ENCODE assay signal across 8 cellular contexts in the genomic region with DNA sequence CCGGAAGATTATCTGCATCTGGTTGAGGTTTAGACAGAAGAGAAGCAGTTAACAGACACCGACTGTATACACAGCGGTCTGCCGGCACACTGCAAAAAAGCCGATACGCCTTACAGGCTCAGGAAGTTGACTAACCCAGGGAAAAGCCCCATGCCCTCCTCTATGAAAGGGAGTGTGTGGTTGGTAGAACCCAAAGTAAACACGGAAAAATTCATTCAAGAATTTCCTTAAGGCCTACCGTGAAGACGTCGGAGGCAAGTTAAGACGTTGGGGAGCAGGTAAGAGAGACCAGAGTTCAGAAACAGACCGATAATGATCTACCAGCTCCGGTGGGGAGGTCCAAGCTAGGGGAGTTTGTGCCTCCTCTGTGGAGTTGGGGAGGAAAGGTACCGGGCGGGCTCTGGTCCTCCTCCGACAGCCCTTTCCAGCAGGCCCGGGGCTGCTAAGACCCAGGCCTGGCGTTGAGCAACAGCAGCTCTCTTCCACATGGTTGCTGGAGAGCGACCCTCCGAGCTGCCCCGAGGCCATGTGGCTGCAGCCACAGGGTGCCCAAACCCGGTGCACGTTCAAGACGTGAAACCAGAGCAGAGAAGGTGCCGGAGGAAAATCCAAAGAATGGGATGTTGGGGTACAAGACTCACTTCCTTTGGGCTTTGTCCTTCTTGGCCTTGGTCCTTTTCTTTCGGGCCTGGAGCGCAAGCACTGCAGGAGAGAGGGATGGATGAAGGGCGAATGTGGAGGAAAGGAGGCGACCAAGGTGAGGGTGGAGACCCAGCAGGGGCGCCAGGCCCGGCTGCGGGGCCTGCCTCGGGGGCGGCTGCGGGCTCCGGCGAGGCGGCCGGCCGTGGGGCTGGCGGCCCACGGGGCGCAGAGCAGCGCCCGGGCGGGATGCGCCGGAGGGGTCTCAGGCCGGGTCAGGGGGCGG. TPM values are rescaled to one million over a fixed set of nuclear protein-coding genes. Genes with fewer than 3 reads are reported as not detected.
DNase-seq lines count a peak whose midpoint lies in the region; ATAC-seq and TF ChIP-seq lines count a peak whose summit lies in the region.

No MANE protein-coding gene starts in this region.

- no peaks in the 10 kb centered on the region for H3K27me3 Mint-ChIP-seq in activated T-helper 2 cell treated with anti-CD3 and anti-CD28 coated beads, Interferon-gamma antibody, Interleukin-2, Interleukin-4, amounts not matched to agents 10 μg/mL and 5 μg/mL and 100 μg/mL, durations not matched to agents 14 hours and 24 hours and 36 hours (ENCODE audit: low read depth)

- H3K4me1 ChIP-seq in ovary (ENCODE audit: insufficient read depth) (peaks cover 3% of the 10 kb centered on the region), thymus (ENCODE audit: control insufficient read depth, insufficient read depth, low read length) (peaks cover 7% of the 10 kb centered on the region)

- peak overlapping the region; percentile 96 for H3K27ac Mint-ChIP-seq in activated T-helper 2 cell treated with anti-CD3 and anti-CD28 coated beads, Interferon-gamma antibody, Interleukin-2, Interleukin-4, amounts not matched to agents 10 μg/mL and 5 μg/mL and 100 μg/mL, durations not matched to agents 14 hours and 24 hours and 36 hours

- 1 to 2% (median 2%) methylated on average over 41 to 50 of the region's 50 CpGs for WGBS in ovary, 3 donors
- under 1% methylated on average over 50 of the region's 50 CpGs for WGBS in thymus

- H3K4me3 Mint-ChIP-seq in activated T-helper 2 cell treated with anti-CD3 and anti-CD28 coated beads, Interferon-gamma antibody, Interleukin-2, Interleukin-4, amounts not matched to agents 10 μg/mL and 5 μg/mL and 100 μg/mL, durations not matched to agents 14 hours and 24 hours and 36 hours (ENCODE audit: low read depth) = peak overlapping the region; percentile 94

- DNase-seq in Right ventricle myocardium inferior (ENCODE audit: missing footprints) = no peak
- DNase-seq in cardiac septum (ENCODE audit: low spot score) = no peak
- peak; percentile 80 for DNase-seq in OCI-M1 (lab: John Stamatoyannopoulos, UW)
- peak; percentile 45 for DNase-seq in activated T-helper 2 cell treated with anti-CD3 and anti-CD28 coated beads, Interferon-gamma antibody, Interleukin-2, Interleukin-4, amounts not matched to agents 10 μg/mL and 5 μg/mL and 100 μg/mL, durations not matched to agents 14 hours and 24 hours and 36 hours (ENCODE audit: low spot score)
- DNase-seq in foreskin melanocyte = peak; percentile 29
- DNase-seq in ovary = peak in 1 of 5 donors; percentile 35

- no peak for TF ChIP-seq CTCF in ovary (IDR thresholded peaks at IDR 0.05)

- H3K36me3 ChIP-seq in ovary = no peaks in the 10 kb centered on the region
- peaks cover under 1% of the 10 kb centered on the region for H3K36me3 ChIP-seq in thymus (ENCODE audit: control insufficient read depth, insufficient read depth)

- H3K27me3 ChIP-seq in ovary (no peaks in the 10 kb centered on the region), thymus (ENCODE audit: control insufficient read depth, insufficient read depth) (no peaks in the 10 kb centered on the region)

- ATAC-seq in Right ventricle myocardium inferior (peak; percentile 15), HG02973 (IDR thresholded peaks at IDR 0.05; ENCODE audit: unreplicated experiment) (peak; percentile 33)

- no peak for TF ChIP-seq POLR2A in ovary (IDR thresholded peaks at IDR 0.05)

- TF ChIP-seq EP300 in ovary (IDR thresholded peaks at IDR 0.05) = no peak

- intact Hi-C loops in Right ventricle myocardium inferior (cut with DNase I) = no loop called here
- intact Hi-C loops in cardiac septum (cut with DNase I) = no loop called here
- intact Hi-C loops in activated T-helper 2 cell treated with anti-CD3 and anti-CD28 coated beads, Interferon-gamma antibody, Interleukin-2, Interleukin-4, amounts not matched to agents 10 μg/mL and 5 μg/mL and 100 μg/mL, durations not matched to agents 14 hours and 24 hours and 36 hours (cut with micrococcal nuclease) = no loop called here
- intact Hi-C loops in ovary (cut with DNase I) = no loop called here

- H3K9me3 Mint-ChIP-seq in activated T-helper 2 cell treated with anti-CD3 and anti-CD28 coated beads, Interferon-gamma antibody, Interleukin-2, Interleukin-4, amounts not matched to agents 10 μg/mL and 5 μg/mL and 100 μg/mL, durations not matched to agents 14 hours and 24 hours and 36 hours = no peaks in the 10 kb centered on the region

- H3K4me3 ChIP-seq in ovary = peak overlapping the region; percentile 89
- H3K4me3 ChIP-seq in thymus (ENCODE audit: low read length) = peak overlapping the region; percentile 84

- peaks cover 35% of the 10 kb centered on the region for H3K4me1 Mint-ChIP-seq in activated T-helper 2 cell treated with anti-CD3 and anti-CD28 coated beads, Interferon-gamma antibody, Interleukin-2, Interleukin-4, amounts not matched to agents 10 μg/mL and 5 μg/mL and 100 μg/mL, durations not matched to agents 14 hours and 24 hours and 36 hours (ENCODE audit: low read depth)

- H3K27ac ChIP-seq in ovary (peak overlapping the region; percentile 59 to 69), thymus (ENCODE audit: low read depth) (peak overlapping the region; percentile 68)

- H3K36me3 Mint-ChIP-seq in activated T-helper 2 cell treated with anti-CD3 and anti-CD28 coated beads, Interferon-gamma antibody, Interleukin-2, Interleukin-4, amounts not matched to agents 10 μg/mL and 5 μg/mL and 100 μg/mL, durations not matched to agents 14 hours and 24 hours and 36 hours (ENCODE audit: low read depth) = peaks cover 51% of the 10 kb centered on the region

- H3K9me3 ChIP-seq in ovary (no peaks in the 10 kb centered on the region), thymus (ENCODE audit: control insufficient read depth) (no peaks in the 10 kb centered on the region)

RNA-seq across cellular contexts. Expression of gene SRPK1, which starts 0.8 kb away (rescaled TPM):
- total RNA-seq in Right ventricle myocardium inferior (18.7 TPM), cardiac septum (20.4 TPM), ovary (10 to 100 TPM; 21.1 to 28.4 (median 23.5) TPM)
- total RNA-seq in activated T-helper 2 cell treated with anti-CD3 and anti-CD28 coated beads, Interferon-gamma antibody, Interleukin-2, Interleukin-4, amounts not matched to agents 10 μg/mL and 5 μg/mL and 100 μg/mL, durations not matched to agents 14 hours and 24 hours and 36 hours = 146 and 149 TPM in 2 replicates
- polyA plus RNA-seq in ovary (10 to 100 TPM in 1 of 2 donors, 1 to 10 TPM in 1; 7.3 to 18.5 TPM), thymus (17.3 TPM)

Comparison
In these comparisons a context has a peak if more than half of its experiments do, and no peak if none do; other contexts are left out.
1. DNase-seq: peak in OCI-M1 (single experiment), activated T-helper 2 cell treated with anti-CD3 and anti-CD28 coated beads, Interferon-gamma antibody, Interleukin-2, Interleukin-4, amounts not matched to agents 10 μg/mL and 5 μg/mL and 100 μg/mL, durations not matched to agents 14 hours and 24 hours and 36 hours (single experiment) and foreskin melanocyte (single experiment); none in Right ventricle myocardium inferior (single experiment) and cardiac septum (single experiment).